In genomic region chr15:41840092-41840491, GRCh38 we compare ENCODE assay signal across 30 cellular contexts.
"Had no signal": no experiment of that assay in that cellular context is flagged by ENCODE, and none has a peak within 500 bp of the region (broad histone marks: within the 10 kb centered on the region; RNA-seq: fewer than 3 reads in every experiment).

No MANE protein-coding gene starts in this region.

- H3K4me1 Mint-ChIP-seq: activated CD4-positive, alpha-beta T cell treated with anti-CD3 and anti-CD28 coated beads, Interleukin-2, amount 10 ng/mL, durations not matched to agents 7 days and 5 days; activated naive CD8-positive, alpha-beta T cell treated with anti-CD3 and anti-CD28 coated beads, Interleukin-2, amount 50 U/mL, for 24 hours had no signal

- H3K9me3 ChIP-seq: ascending aorta, body of pancreas, SJSA1 had no signal

- H3K27ac Mint-ChIP-seq: activated B cell treated with CpG ODN at 0.5 μM for 24 hours; activated CD4-positive, alpha-beta memory T cell treated with anti-CD3 and anti-CD28 coated beads for 36 hours; activated CD4-positive, alpha-beta T cell treated with anti-CD3 and anti-CD28 coated beads, Interleukin-2, amount 10 ng/mL, durations not matched to agents 7 days and 5 days; activated naive CD8-positive, alpha-beta T cell treated with anti-CD3 and anti-CD28 coated beads, Interleukin-2, amount 50 U/mL, for 24 hours had no signal

- H3K4me3 ChIP-seq: ascending aorta, body of pancreas, SJSA1 had no signal

- DNase-seq: activated B cell treated with CpG ODN at 0.5 μM for 24 hours; activated CD4-positive, alpha-beta memory T cell treated with anti-CD3 and anti-CD28 coated beads for 36 hours; activated CD4-positive, alpha-beta T cell treated with anti-CD3 and anti-CD28 coated beads for 1 hour; activated CD4-positive, alpha-beta T cell treated with anti-CD3 and anti-CD28 coated beads, Interleukin-2, amount 10 ng/mL, durations not matched to agents 7 days and 5 days; activated CD8-positive, alpha-beta memory T cell treated with anti-CD3 and anti-CD28 coated beads for 24 hours; activated effector memory CD4-positive, alpha-beta T cell treated with anti-CD3 and anti-CD28 coated beads, Interleukin-2, amount 50 U/mL, for 16 hours; activated naive CD4-positive, alpha-beta T cell treated with Interleukin-2 at 50 U/mL for 16 hours; activated naive CD8-positive, alpha-beta T cell treated with anti-CD3 and anti-CD28 coated beads, Interleukin-2, amount 50 U/mL, for 24 hours; activated T-cell treated with anti-CD3 and anti-CD28 coated beads, Interleukin-2, amount 50 U/mL, for 4 hours; amniotic stem cell; body of pancreas; KG1; NCI-H1092; NCI-H1417; NCI-H1930; NCI-H2171; NCI-H2227 treated with DMSO at 0.1 percent for 48 hours; NCI-H526; NCI-H774; NK-92 treated with Interleukin-12 subunit alpha and Interleukin-12 subunit beta, amount 100 ng/mL, for 24 hours; OCI-M1; Right ventricle myocardium superior; RPMI8226; SW 1271 had no signal

- H3K27ac ChIP-seq: ascending aorta, body of pancreas, SJSA1 had no signal

- H3K4me3 Mint-ChIP-seq: activated B cell treated with CpG ODN at 0.5 μM for 24 hours; activated CD4-positive, alpha-beta memory T cell treated with anti-CD3 and anti-CD28 coated beads for 36 hours; activated CD4-positive, alpha-beta T cell treated with anti-CD3 and anti-CD28 coated beads, Interleukin-2, amount 10 ng/mL, durations not matched to agents 7 days and 5 days; activated naive CD8-positive, alpha-beta T cell treated with anti-CD3 and anti-CD28 coated beads, Interleukin-2, amount 50 U/mL, for 24 hours; activated T-cell treated with anti-CD3 and anti-CD28 coated beads, Interleukin-2, amount 50 U/mL, for 4 hours; central memory CD8-positive, alpha-beta T cell had no signal

- ATAC-seq: activated naive CD4-positive, alpha-beta T cell treated with anti-CD3 and anti-CD28 coated beads, Interleukin-2, amount 50 U/mL, for 72 hours; activated naive CD8-positive, alpha-beta T cell treated with anti-CD3 and anti-CD28 coated beads, Interleukin-2, amount 50 U/mL, for 24 hours; activated T-cell treated with anti-CD3 and anti-CD28 coated beads, Interleukin-2, amount 50 U/mL, for 4 hours; body of pancreas; Panc1; SK-N-SH treated with all-trans-retinoic acid at 6 μM for 48 hours had no signal

- H3K27me3 Mint-ChIP-seq: activated B cell treated with CpG ODN at 0.5 μM for 24 hours; activated CD4-positive, alpha-beta memory T cell treated with anti-CD3 and anti-CD28 coated beads for 36 hours; activated CD4-positive, alpha-beta T cell treated with anti-CD3 and anti-CD28 coated beads, Interleukin-2, amount 10 ng/mL, durations not matched to agents 7 days and 5 days; activated naive CD8-positive, alpha-beta T cell treated with anti-CD3 and anti-CD28 coated beads, Interleukin-2, amount 50 U/mL, for 24 hours; central memory CD8-positive, alpha-beta T cell had no signal

- H3K27me3 ChIP-seq: ascending aorta, body of pancreas, SJSA1 had no signal

- H3K9me3 Mint-ChIP-seq: activated B cell treated with CpG ODN at 0.5 μM for 24 hours; activated CD4-positive, alpha-beta memory T cell treated with anti-CD3 and anti-CD28 coated beads for 36 hours; activated CD4-positive, alpha-beta T cell treated with anti-CD3 and anti-CD28 coated beads, Interleukin-2, amount 10 ng/mL, durations not matched to agents 7 days and 5 days; activated naive CD4-positive, alpha-beta T cell treated with anti-CD3 and anti-CD28 coated beads, Interleukin-2, amount 50 U/mL, for 72 hours; activated naive CD8-positive, alpha-beta T cell treated with anti-CD3 and anti-CD28 coated beads, Interleukin-2, amount 50 U/mL, for 24 hours; activated T-cell treated with anti-CD3 and anti-CD28 coated beads, Interleukin-2, amount 50 U/mL, for 4 hours; central memory CD8-positive, alpha-beta T cell had no signal

- H3K4me1 ChIP-seq: ascending aorta, SJSA1 had no signal
